ENCODE assay signal across 27 cellular contexts in the genomic region with DNA sequence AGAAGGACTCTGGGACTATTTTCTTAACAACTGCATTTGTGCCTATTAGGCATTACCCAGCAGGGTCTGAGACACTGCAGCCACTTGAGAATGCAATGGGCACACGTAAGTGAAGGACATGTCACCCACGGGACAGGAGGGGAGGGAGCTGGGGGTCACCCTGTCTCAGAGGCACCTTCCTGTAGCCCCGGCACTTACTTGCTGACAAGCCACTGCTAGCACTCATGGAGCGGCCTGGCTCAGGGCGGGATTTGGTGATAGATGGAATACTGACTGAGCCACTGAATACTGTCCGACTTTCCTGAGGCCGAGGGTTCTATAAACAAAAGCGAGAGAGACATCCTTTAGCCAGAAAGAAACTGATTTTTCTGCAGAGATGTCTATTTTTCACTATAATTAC.
"Had no signal": no experiment of that assay in that cellular context is flagged by ENCODE, and none has a peak within 500 bp of the region (broad histone marks: within the 10 kb centered on the region; RNA-seq: fewer than 3 reads in every experiment).

No MANE protein-coding gene starts in this region.

- H3K4me1 ChIP-seq: pancreas, prostate gland, right lobe of liver, stomach, thyroid gland, tibial nerve, vagina had no signal

- H3K9me3 Mint-ChIP-seq: naive thymus-derived CD8-positive, alpha-beta T cell; natural killer cell treated with Interleukin-12 subunit alpha and Interleukin-12 subunit beta and Interleukin-15 and Interleukin-18, amount 100 ng/mL, for 72 hours; neural crest cell; stimulated activated naive B cell treated with anti-CD40 and anti-IgM and Interleukin-4, amounts not matched to agents 10 μg/mL and 1 μg/mL and 100 μg/mL, for 72 hours; stimulated activated naive CD8-positive, alpha-beta T cell treated with anti-CD3 and anti-CD28 coated beads, Interleukin-15, Interleukin-2, amounts not matched to agents 100 ng/mL and 50 ng/mL, for 24 hours had no signal

- H3K27me3 Mint-ChIP-seq: naive thymus-derived CD8-positive, alpha-beta T cell; natural killer cell treated with Interleukin-12 subunit alpha and Interleukin-12 subunit beta and Interleukin-15 and Interleukin-18, amount 100 ng/mL, for 72 hours; stimulated activated naive B cell treated with anti-CD40 and anti-IgM and Interleukin-4, amounts not matched to agents 10 μg/mL and 1 μg/mL and 100 μg/mL, for 72 hours; stimulated activated naive CD8-positive, alpha-beta T cell treated with anti-CD3 and anti-CD28 coated beads, Interleukin-15, Interleukin-2, amounts not matched to agents 100 ng/mL and 50 ng/mL, for 24 hours had no signal

- H3K9me3 ChIP-seq: neutrophil, pancreas, prostate gland, right lobe of liver, sigmoid colon, stomach, thoracic aorta, thyroid gland, tibial nerve, upper lobe of left lung, vagina had no signal

- H3K27ac Mint-ChIP-seq: naive thymus-derived CD8-positive, alpha-beta T cell; natural killer cell treated with Interleukin-12 subunit alpha and Interleukin-12 subunit beta and Interleukin-15 and Interleukin-18, amount 100 ng/mL, for 72 hours; nephron progenitor cell; stimulated activated naive B cell treated with anti-CD40 and anti-IgM and Interleukin-4, amounts not matched to agents 10 μg/mL and 1 μg/mL and 100 μg/mL, for 72 hours; stimulated activated naive CD8-positive, alpha-beta T cell treated with anti-CD3 and anti-CD28 coated beads, Interleukin-15, Interleukin-2, amounts not matched to agents 100 ng/mL and 50 ng/mL, for 24 hours had no signal

- H3K36me3 ChIP-seq: neutrophil, prostate gland, vagina had no signal

- DNase-seq: naive thymus-derived CD8-positive, alpha-beta T cell; nephron progenitor cell; nucleus accumbens; pancreas; right cardiac atrium; right lobe of liver; sigmoid colon; small intestine; stimulated activated CD4-positive, alpha-beta T cell treated with anti-CD3 and anti-CD28 coated beads, Interleukin-12 subunit alpha, Interleukin-12 subunit beta, amount 100 ng/mL, for 4 hours; stimulated activated CD4-positive, alpha-beta T cell treated with anti-CD3 and anti-CD28 coated beads, Interleukin-1b, Interleukin-23, amount 100 ng/mL, for 48 hours; stimulated activated CD4-positive, alpha-beta T cell treated with anti-CD3 and anti-CD28 coated beads, Interleukin-4, amount 100 ng/mL, for 1 hour; stimulated activated CD4-positive, alpha-beta T cell treated with anti-CD3 and anti-CD28 coated beads, Interleukin-4, amount 100 ng/mL, for 4 hours; stimulated activated CD8-positive, alpha-beta memory T cell treated with anti-CD3 and anti-CD28 coated beads, Interleukin-4, amount 100 ng/mL, for 48 hours; stimulated activated naive B cell treated with anti-CD40 and anti-IgM and Interleukin-4, amounts not matched to agents 10 μg/mL and 1 μg/mL and 100 μg/mL, for 72 hours; stimulated activated naive CD4-positive, alpha-beta T cell treated with Interleukin-2 at 50 U/mL for 16 hours; stomach; thyroid gland; trophoblast cell; upper lobe of left lung had no signal

- H3K27ac ChIP-seq: neutrophil, pancreas, prostate gland, right lobe of liver, sigmoid colon, stomach, thoracic aorta, thyroid gland, tibial nerve, upper lobe of left lung, vagina had no signal

- H3K27me3 ChIP-seq: neutrophil, pancreas, right lobe of liver, sigmoid colon, stomach, thyroid gland, tibial nerve, upper lobe of left lung, vagina had no signal

- H3K4me3 Mint-ChIP-seq: naive thymus-derived CD8-positive, alpha-beta T cell; natural killer cell treated with Interleukin-12 subunit alpha and Interleukin-12 subunit beta and Interleukin-15 and Interleukin-18, amount 100 ng/mL, for 72 hours; nephron progenitor cell; neural crest cell; stimulated activated naive B cell treated with anti-CD40 and anti-IgM and Interleukin-4, amounts not matched to agents 10 μg/mL and 1 μg/mL and 100 μg/mL, for 72 hours; stimulated activated naive CD8-positive, alpha-beta T cell treated with anti-CD3 and anti-CD28 coated beads, Interleukin-15, Interleukin-2, amounts not matched to agents 100 ng/mL and 50 ng/mL, for 24 hours had no signal

- H3K36me3 Mint-ChIP-seq: naive thymus-derived CD8-positive, alpha-beta T cell; natural killer cell treated with Interleukin-12 subunit alpha and Interleukin-12 subunit beta and Interleukin-15 and Interleukin-18, amount 100 ng/mL, for 72 hours; stimulated activated naive B cell treated with anti-CD40 and anti-IgM and Interleukin-4, amounts not matched to agents 10 μg/mL and 1 μg/mL and 100 μg/mL, for 72 hours had no signal

- ATAC-seq: naive thymus-derived CD8-positive, alpha-beta T cell; natural killer cell treated with Interleukin-12 subunit alpha and Interleukin-12 subunit beta and Interleukin-15 and Interleukin-18, amount 100 ng/mL, for 72 hours; pancreas; right cardiac atrium; right lobe of liver; stimulated activated naive B cell treated with anti-CD40 and anti-IgM and Interleukin-4, amounts not matched to agents 10 μg/mL and 1 μg/mL and 100 μg/mL, for 72 hours had no signal

- H3K4me3 ChIP-seq: pancreas, prostate gland, right lobe of liver, sigmoid colon, stomach, thoracic aorta, thyroid gland, tibial nerve, upper lobe of left lung, vagina had no signal

- H3K4me1 Mint-ChIP-seq: naive thymus-derived CD8-positive, alpha-beta T cell; nephron progenitor cell; neural crest cell; stimulated activated naive B cell treated with anti-CD40 and anti-IgM and Interleukin-4, amounts not matched to agents 10 μg/mL and 1 μg/mL and 100 μg/mL, for 72 hours had no signal
